ENCODE assay signal across 14 cellular contexts in genomic region chr9:109421034-109421700, GRCh38.
A peak's percentile ranks its signal among the peaks of the same experiment; 100 is the strongest.
DNase-seq lines count a peak whose midpoint lies in the region; ATAC-seq and TF ChIP-seq lines count a peak whose summit lies in the region.
"Had no signal": no experiment of that assay in that cellular context is flagged by ENCODE, and none has a peak within 500 bp of the region (broad histone marks: within the 10 kb centered on the region; RNA-seq: fewer than 3 reads in every experiment).

No MANE protein-coding gene starts in this region.

- TF ChIP-seq CTCF in neural crest cell (conservative IDR thresholded peaks at IDR 0.05), result no peak

- peak overlapping the region; percentile 79 for H3K27ac Mint-ChIP-seq in neural crest cell (ENCODE audit: unreplicated experiment)
- H3K27ac Mint-ChIP-seq: CD8-positive, alpha-beta T cell had no signal

- peaks cover 0 to 19% (median 0%) of the 10 kb centered on the region in 11 experiments; a peak in 2 of 22 replicates for H4K20me1 ChIP-seq in BLaER1 treated with 17β-estradiol and CSF1 and Interleukin-3, amounts not matched to agents 10 nM and 100 nM

- CTCF ChIA-PET in HEK293T (lab: Yijun Ruan, JAX), result no interaction called here

- no peaks in the 10 kb centered on the region for H3K9me3 ChIP-seq in BLaER1 treated with 17β-estradiol and CSF1 and Interleukin-3, amounts not matched to agents 10 nM and 100 nM (replicated peaks in 1 of 11)

- H3K4me3 ChIP-seq in BLaER1 treated with 17β-estradiol and CSF1 and Interleukin-3, amounts not matched to agents 10 nM and 100 nM, result no peak overlapping the region

- peaks cover 40 to 87% (median 72%) of the 10 kb centered on the region in 10 experiments for H3K4me1 ChIP-seq in BLaER1 treated with 17β-estradiol and CSF1 and Interleukin-3, amounts not matched to agents 10 nM and 100 nM

- H3K36me3 Mint-ChIP-seq in neural crest cell (ENCODE audit: low read depth), result no peaks in the 10 kb centered on the region
- H3K36me3 Mint-ChIP-seq: CD8-positive, alpha-beta T cell had no signal

- H3K9ac ChIP-seq in BLaER1 treated with 17β-estradiol and CSF1 and Interleukin-3, amounts not matched to agents 10 nM and 100 nM, result no peak overlapping the region

- peak overlapping the region; percentile 47 for H3K4me3 Mint-ChIP-seq in neural crest cell
- H3K4me3 Mint-ChIP-seq: CD8-positive, alpha-beta T cell had no signal

- DNase-seq in HEK293T (ENCODE audit: extremely low spot score) (no peak), cerebellum (ENCODE audit: low spot score) (peak; percentile 63), neural crest cell (ENCODE audit: low read depth, low spot score) (no peak), OCI-M2 (lab: John Stamatoyannopoulos, UW; ENCODE audit: unreplicated experiment) (no peak)
- DNase-seq: ACHN; CD8-positive, alpha-beta T cell; H7; Kasumi-1; NCI-H446; NCI-H774 had no signal

- H3K9me3 Mint-ChIP-seq in neural crest cell, result no peaks in the 10 kb centered on the region
- H3K9me3 Mint-ChIP-seq: CD8-positive, alpha-beta T cell had no signal

- ATAC-seq in HG02759 (IDR thresholded peaks at IDR 0.05; ENCODE audit: unreplicated experiment), result no peak
- ATAC-seq in GM18511 (IDR thresholded peaks at IDR 0.05; ENCODE audit: unreplicated experiment), result no peak
- ATAC-seq: CD8-positive, alpha-beta T cell; Panc1 had no signal

- H3K4me2 ChIP-seq in BLaER1 treated with 17β-estradiol and CSF1 and Interleukin-3, amounts not matched to agents 10 nM and 100 nM, result peak overlapping the region in 9 of 11 experiments; percentile 30 to 95 (median 89); a peak in 16 of 22 replicates

- H3K27me3 Mint-ChIP-seq in neural crest cell (ENCODE audit: low read depth), result no peaks in the 10 kb centered on the region

- peak overlapping the region in 3 of 11 experiments; percentile 26 to 59 (median 32); a peak in 5 of 22 replicates for H3K27ac ChIP-seq in BLaER1 treated with 17β-estradiol and CSF1 and Interleukin-3, amounts not matched to agents 10 nM and 100 nM

- POLR2A ChIA-PET in HEK293T (lab: Yijun Ruan, JAX), result no interaction called here

- H3K36me3 ChIP-seq in BLaER1 treated with 17β-estradiol and CSF1 and Interleukin-3, amounts not matched to agents 10 nM and 100 nM, result no peaks in the 10 kb centered on the region; a peak in 1 of 22 replicates

- H3K4me1 Mint-ChIP-seq in neural crest cell, result peaks cover 71% of the 10 kb centered on the region

- peaks cover 0 to 85% (median 0%) of the 10 kb centered on the region in 11 experiments; a peak in 7 of 22 replicates for H3K27me3 ChIP-seq in BLaER1 treated with 17β-estradiol and CSF1 and Interleukin-3, amounts not matched to agents 10 nM and 100 nM

TF ChIP-seq in HEK293T, 16 proteins besides CTCF, POLR2A, EP300 and RAD21:
- TF ChIP-seq PKNOX1 (IDR thresholded peaks at IDR 0.05), result 0 out of 2 replicates have a peak, but pooled peaks have one; percentile 8
- TF ChIP-seq LEF1 (IDR thresholded peaks at IDR 0.05; ENCODE audit: borderline replicate concordance), result no peak
